ENCODE assay signal across 6 cellular contexts in the genomic region with DNA sequence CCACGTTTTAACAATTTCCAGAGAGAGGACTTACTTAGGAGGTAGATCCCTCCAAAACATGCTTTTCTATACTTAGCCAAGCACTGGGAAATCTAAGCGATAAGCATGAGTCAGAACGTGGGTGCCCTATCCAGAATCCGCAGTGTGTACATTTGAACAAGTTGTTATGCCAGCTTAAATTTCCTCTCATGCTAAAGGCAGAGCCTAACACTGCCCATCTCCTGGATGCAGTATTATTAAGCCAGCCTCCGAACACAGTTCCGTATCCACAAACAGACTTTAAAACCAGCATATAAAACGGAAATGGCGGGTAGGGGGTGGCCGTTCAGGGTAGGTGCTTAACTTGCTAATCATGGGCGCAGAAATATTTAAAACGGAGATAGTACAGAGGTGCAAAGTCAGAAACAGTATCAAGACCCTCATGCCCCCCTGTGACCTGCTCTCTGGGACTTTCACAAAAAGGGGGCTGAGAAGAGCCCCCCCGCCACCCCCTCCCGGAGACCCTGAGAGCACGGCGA. TPM values are rescaled to one million over a fixed set of nuclear protein-coding genes. Genes with fewer than 3 reads are reported as not detected.
A peak's percentile ranks its signal among the peaks of the same experiment; 100 is the strongest.
DNase-seq lines count a peak whose midpoint lies in the region; ATAC-seq, FAIRE-seq and TF ChIP-seq lines count a peak whose summit lies in the region.

No MANE protein-coding gene starts in this region.

- peak overlapping the region; percentile 22 for H3K9ac ChIP-seq in endothelial cell of umbilical vein (replicated peaks; ENCODE audit: extremely low read depth, insufficient read depth, low read length)

- ATAC-seq in pancreas = peak; percentile 9 to 39 (median 27)
- no peak for ATAC-seq in GM19455 (IDR thresholded peaks at IDR 0.05; ENCODE audit: unreplicated experiment)

- peaks cover 4% of the 10 kb centered on the region for H3K9me3 ChIP-seq in endothelial cell of umbilical vein (replicated peaks; ENCODE audit: control insufficient read depth, insufficient read depth, low read length)
- H3K9me3 ChIP-seq in pancreas = no peaks in the 10 kb centered on the region

- no peak for TF ChIP-seq CTCF in endothelial cell of umbilical vein (IDR thresholded peaks at IDR 0.05; ENCODE audit: extremely low read depth in 1 of 2, insufficient read depth in 1 of 2, low read depth in 1 of 2, low read length in 2 of 2)
- TF ChIP-seq CTCF in pancreas (IDR thresholded peaks at IDR 0.05) = no peak

- H3K4me3 ChIP-seq in GM08714 (ENCODE audit: low read length) (peak overlapping the region; percentile 52; the same call in 1 of the 2 replicates), endothelial cell of umbilical vein (replicated peaks in 1 of 3; ENCODE audit: insufficient read depth in 1 of 3, low read depth in 1 of 3, low read length in 3 of 3) (peak overlapping the region; percentile 11 to 48 (median 44)), pancreas (peak overlapping the region; percentile 27 to 70 (median 36))

- CTCF ChIA-PET in endothelial cell of umbilical vein (lab: Charles Lee) = interaction anchor here (1.3 to 1.8 kb wide), 2 partner anchors 12 to 14 kb away, joined by 3 to 5 read pairs; no protein-coding TSS in a partner anchor

- H4K20me1 ChIP-seq in endothelial cell of umbilical vein (replicated peaks; ENCODE audit: control insufficient read depth, extremely low read depth, insufficient read depth, low read length) = no peaks in the 10 kb centered on the region

- no TSS peak for BruUV-seq in endothelial cell of umbilical vein (replicated peaks; lab: Mats Ljungman, UMichigan)

- intact Hi-C loops in endothelial cell of umbilical vein (cut with micrococcal nuclease) (loop anchor here (1.0 to 2.0 kb wide), 2 partner anchors 39 to 155 kb away; a partner anchor contains a TSS), pancreas (cut with DNase I) (no loop called here)

- H3K36me3 ChIP-seq in endothelial cell of umbilical vein (ENCODE audit: control insufficient read depth in 2 of 2, extremely low read depth in 1 of 2, insufficient read depth in 2 of 2, low read length in 2 of 2) = no peaks in the 10 kb centered on the region
- no peaks in the 10 kb centered on the region for H3K36me3 ChIP-seq in pancreas

- H3K79me2 ChIP-seq in endothelial cell of umbilical vein (ENCODE audit: control insufficient read depth, insufficient read depth, low read length) = no peaks in the 10 kb centered on the region

- DNase-seq in NCI-H526 treated with DMSO at 0.1 percent for 48 hours (lab: John Stamatoyannopoulos, UW) (peak; percentile 29), endothelial cell of umbilical vein (ENCODE audit: low read depth, low spot score) (peak; percentile 45), pancreas (no peak), cortex of kidney (lab: John Stamatoyannopoulos, UW) (no peak)

- peak overlapping the region; percentile 95 for H2AFZ ChIP-seq in endothelial cell of umbilical vein (ENCODE audit: low read depth, low read length)

- FAIRE-seq in endothelial cell of umbilical vein (lab: Jason Lieb, UNC) (no peak), pancreas (lab: Jason Lieb, UNC) (no peak)

- H3K27me3 ChIP-seq in endothelial cell of umbilical vein (ENCODE audit: control insufficient read depth in 2 of 2, insufficient read depth in 2 of 2, low read length in 2 of 2) (no peaks in the 10 kb centered on the region), pancreas (peaks cover 0 to 4% (median 0%) of the 10 kb centered on the region in 4 donors)

- H3K4me2 ChIP-seq in endothelial cell of umbilical vein (ENCODE audit: insufficient read depth, low read length) = peak overlapping the region; percentile 74

- dilution Hi-C loops in endothelial cell of umbilical vein (cut with MboI; ENCODE audit: extremely low pct_ligation_motif_present, low sequenced_read_pairs) = no loop called here

- peaks cover 15% of the 10 kb centered on the region for H3K4me1 ChIP-seq in endothelial cell of umbilical vein (ENCODE audit: control insufficient read depth, extremely low read depth, insufficient read depth, low read length)
- H3K4me1 ChIP-seq in pancreas = peaks cover 0 to 4% (median 3%) of the 10 kb centered on the region in 3 donors

- no peak for TF ChIP-seq POLR2A in endothelial cell of umbilical vein (IDR thresholded peaks at IDR 0.05; ENCODE audit: low read depth, low read length)

- no peaks in the 10 kb centered on the region for H3K9me1 ChIP-seq in endothelial cell of umbilical vein (replicated peaks; ENCODE audit: control insufficient read depth, extremely low read depth, insufficient read depth, low read length)

- WGBS in pancreas, 2 donors = 17 to 18% methylated on average over 15 of the region's 15 CpGs

- POLR2A ChIA-PET in endothelial cell of umbilical vein (lab: Charles Lee) = no interaction called here

- no peak overlapping the region for H3K27ac ChIP-seq in endothelial cell of umbilical vein (ENCODE audit: insufficient read depth, low read depth, low read length)
- H3K27ac ChIP-seq in pancreas = no peak overlapping the region

TF ChIP-seq in endothelial cell of umbilical vein, 7 proteins besides CTCF, POLR2A, EP300 and RAD21 (continues in another document):
- TF ChIP-seq POLR2AphosphoS5 (IDR thresholded peaks at IDR 0.05; ENCODE audit: insufficient read depth, low read depth, low read length) (no peak), EZH2 (IDR thresholded peaks at IDR 0.05; ENCODE audit: borderline replicate concordance, low read depth, low read length, severe bottlenecking) (no peak), MYC (IDR thresholded peaks at IDR 0.05; ENCODE audit: low read depth, low read length) (no peak), GATA2 (IDR thresholded peaks at IDR 0.05; ENCODE audit: insufficient read depth, insufficient read length, low read depth, low read length) (no peak), FOS (IDR thresholded peaks at IDR 0.05; ENCODE audit: borderline replicate concordance, insufficient read depth, low read length) (no peak)
- TF ChIP-seq, protein P1, sequence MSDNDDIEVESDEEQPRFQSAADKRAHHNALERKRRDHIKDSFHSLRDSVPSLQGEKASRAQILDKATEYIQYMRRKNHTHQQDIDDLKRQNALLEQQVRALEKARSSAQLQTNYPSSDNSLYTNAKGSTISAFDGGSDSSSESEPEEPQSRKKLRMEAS (IDR thresholded peaks at IDR 0.05; ENCODE audit: insufficient read depth, insufficient read length) = no peak

RNA-seq across cellular contexts. Expression of a gene that starts 1.0 kb away (rescaled TPM):
- total RNA-seq in endothelial cell of umbilical vein (not detected in 2 replicates), pancreas (not detected)
- polyA plus RNA-seq in endothelial cell of umbilical vein (0.04 TPM in 1 of 2 replicates, not detected in the other), pancreas (not detected)
- 0.03 TPM in 1 of 2 replicates, not detected in the other for polyA plus RNA-seq in endothelial cell of umbilical vein (2011; cell fraction: cytosol; rRNA removed)
- not detected in 2 replicates for polyA plus RNA-seq in endothelial cell of umbilical vein (2011; cell fraction: nucleus; rRNA removed)
- not detected in 2 replicates for polyA plus RNA-seq in endothelial cell of umbilical vein (2012)
- polyA minus RNA-seq in endothelial cell of umbilical vein = not detected in 2 replicates
- not detected for polyA minus RNA-seq in endothelial cell of umbilical vein (2011; cell fraction: cytosol; rRNA and poly(A)+ RNA removed)
- polyA minus RNA-seq in endothelial cell of umbilical vein (2011; cell fraction: nucleus; rRNA and poly(A)+ RNA removed) = not detected in 2 replicates

RNA-seq across cellular contexts. Expression of a gene that starts 1.0 kb away (rescaled TPM):
- total RNA-seq in endothelial cell of umbilical vein (2.4 and 2.5 TPM in 2 replicates), pancreas (under 1 TPM; 0.14 to 0.81 (median 0.57) TPM)
- polyA plus RNA-seq in endothelial cell of umbilical vein (0.59 and 0.72 TPM in 2 replicates), pancreas (1 to 10 TPM; 1.1 to 1.9 TPM)
- 0.83 and 1.0 TPM in 2 replicates for polyA plus RNA-seq in endothelial cell of umbilical vein (2011; cell fraction: cytosol; rRNA removed)
- 1.7 and 2.1 TPM in 2 replicates for polyA plus RNA-seq in endothelial cell of umbilical vein (2011; cell fraction: nucleus; rRNA removed)
- polyA plus RNA-seq in endothelial cell of umbilical vein (2012) = 1.1 and 1.8 TPM in 2 replicates
- polyA minus RNA-seq in endothelial cell of umbilical vein = 0.42 and 1.4 TPM in 2 replicates
- not detected for polyA minus RNA-seq in endothelial cell of umbilical vein (2011; cell fraction: cytosol; rRNA and poly(A)+ RNA removed)
- 1.3 and 1.7 TPM in 2 replicates for polyA minus RNA-seq in endothelial cell of umbilical vein (2011; cell fraction: nucleus; rRNA and poly(A)+ RNA removed)

RNA-seq across cellular contexts. Expression of a gene that starts 38.5 kb away (rescaled TPM):
- total RNA-seq in endothelial cell of umbilical vein (11.7 and 12.7 TPM in 2 replicates), pancreas (1 to 10 TPM; 5.0 to 9.1 (median 6.7) TPM)
- polyA plus RNA-seq in endothelial cell of umbilical vein (5.5 and 7.1 TPM in 2 replicates), pancreas (1 to 10 TPM; 4.0 to 7.0 TPM)
- 10.6 and 11.2 TPM in 2 replicates for polyA plus RNA-seq in endothelial cell of umbilical vein (2011; cell fraction: cytosol; rRNA removed)
- 18.9 and 25.3 TPM in 2 replicates for polyA plus RNA-seq in endothelial cell of umbilical vein (2011; cell fraction: nucleus; rRNA removed)
- polyA plus RNA-seq in endothelial cell of umbilical vein (2012) = 11.7 and 12.4 TPM in 2 replicates
- 11.0 and 12.7 TPM in 2 replicates for polyA minus RNA-seq in endothelial cell of umbilical vein
- 10.3 TPM for polyA minus RNA-seq in endothelial cell of umbilical vein (2011; cell fraction: cytosol; rRNA and poly(A)+ RNA removed)
- polyA minus RNA-seq in endothelial cell of umbilical vein (2011; cell fraction: nucleus; rRNA and poly(A)+ RNA removed) = 17.5 and 24.7 TPM in 2 replicates

RNA-seq across cellular contexts. Expression of a gene that starts 42.3 kb away (rescaled TPM):
- total RNA-seq in endothelial cell of umbilical vein = 3.3 and 5.1 TPM in 2 replicates
- polyA plus RNA-seq in endothelial cell of umbilical vein = 2.1 and 2.6 TPM in 2 replicates
- 1.7 and 2.3 TPM in 2 replicates for polyA plus RNA-seq in endothelial cell of umbilical vein (2011; cell fraction: cytosol; rRNA removed)
- polyA plus RNA-seq in endothelial cell of umbilical vein (2011; cell fraction: nucleus; rRNA removed) = 1.1 and 1.4 TPM in 2 replicates
- 2.6 and 3.3 TPM in 2 replicates for polyA plus RNA-seq in endothelial cell of umbilical vein (2012)
- 3.6 and 3.9 TPM in 2 replicates for polyA minus RNA-seq in endothelial cell of umbilical vein
- 2.4 TPM for polyA minus RNA-seq in endothelial cell of umbilical vein (2011; cell fraction: cytosol; rRNA and poly(A)+ RNA removed)
- 0.77 and 1.1 TPM in 2 replicates for polyA minus RNA-seq in endothelial cell of umbilical vein (2011; cell fraction: nucleus; rRNA and poly(A)+ RNA removed)
- under 1 TPM; 0.14 to 0.75 (median 0.37) TPM for total RNA-seq in pancreas
- polyA plus RNA-seq in pancreas = under 1 TPM; 0.49 to 0.82 TPM

RNA-seq across cellular contexts. Expression of a gene that starts 46.8 kb away (rescaled TPM):
- total RNA-seq in endothelial cell of umbilical vein = 6.1 and 10.0 TPM in 2 replicates
- 2.6 TPM in 2 replicates for polyA plus RNA-seq in endothelial cell of umbilical vein
- polyA plus RNA-seq in endothelial cell of umbilical vein (2011; cell fraction: cytosol; rRNA removed) = 0.37 and 1.4 TPM in 2 replicates
- polyA plus RNA-seq in endothelial cell of umbilical vein (2011; cell fraction: nucleus; rRNA removed) = 3.4 and 3.7 TPM in 2 replicates
- 1.3 TPM in 1 of 2 replicates, not detected in the other for polyA plus RNA-seq in endothelial cell of umbilical vein (2012)
- polyA minus RNA-seq in endothelial cell of umbilical vein = 5.8 and 15.0 TPM in 2 replicates
- polyA minus RNA-seq in endothelial cell of umbilical vein (2011; cell fraction: cytosol; rRNA and poly(A)+ RNA removed) = 291 TPM
- polyA minus RNA-seq in endothelial cell of umbilical vein (2011; cell fraction: nucleus; rRNA and poly(A)+ RNA removed) = 76.2 and 98.7 TPM in 2 replicates
- total RNA-seq in pancreas = 10 to 100 TPM in 2 of 6 donors, 1 to 10 TPM in 3, not detected in 1; 1.0 to 11.1 (median 2.7) TPM
- not detected for polyA plus RNA-seq in pancreas

Comparison
In these comparisons a context has a peak if more than half of its experiments do, and no peak if none do; other contexts are left out.
1. DNase-seq: peak in NCI-H526 treated with DMSO at 0.1 percent for 48 hours (single experiment) and endothelial cell of umbilical vein (single experiment); none in pancreas (0 of 6) and cortex of kidney (single experiment).
2. Peak in every context shown above with its lines, with median percentiles within 50 percentile points of each other: H3K4me3 ChIP-seq.